ENCODE assay signal across 24 cellular contexts in genomic region chr7:115125312-115125711, GRCh38.
"Had no signal": no experiment of that assay in that cellular context is flagged by ENCODE, and none has a peak within 500 bp of the region (broad histone marks: within the 10 kb centered on the region; RNA-seq: fewer than 3 reads in every experiment).

No MANE protein-coding gene starts in this region.

- H3K9me3 ChIP-seq: neutrophil, ovary, psoas muscle, right lobe of liver, sigmoid colon, stomach, thoracic aorta, thyroid gland, tibial nerve, upper lobe of left lung, vagina had no signal

- H3K27ac ChIP-seq: neutrophil, ovary, parathyroid adenoma, psoas muscle, right lobe of liver, sigmoid colon, stomach, thoracic aorta, thyroid gland, tibial nerve, upper lobe of left lung, vagina had no signal

- H3K36me3 ChIP-seq: neutrophil, ovary, right lobe of liver, sigmoid colon, stomach, thoracic aorta, thyroid gland, tibial nerve, upper lobe of left lung, vagina had no signal

- DNase-seq: naive thymus-derived CD4-positive, alpha-beta T cell; natural killer cell; nucleus accumbens; ovary; posterior cingulate gyrus; psoas muscle; right lobe of liver; sigmoid colon; small intestine; stimulated activated CD4-positive, alpha-beta T cell treated with anti-CD3 and anti-CD28 coated beads, Interleukin-15, amount 100 ng/mL, for 24 hours; stimulated activated CD4-positive, alpha-beta T cell treated with anti-CD3 and anti-CD28 coated beads, Interleukin-2, amount 100 ng/mL, for 24 hours; stimulated activated CD4-positive, alpha-beta T cell treated with anti-CD3 and anti-CD28 coated beads, Interleukin-2, amount 100 ng/mL, for 48 hours; stimulated activated CD4-positive, alpha-beta T cell treated with anti-CD3 and anti-CD28 coated beads, Interleukin-4, amount 100 ng/mL, for 24 hours; stimulated activated naive B cell treated with anti-CD40 and anti-IgM and Interleukin-4, amounts not matched to agents 10 μg/mL and 1 μg/mL and 100 μg/mL, for 72 hours; stimulated activated naive CD4-positive, alpha-beta T cell treated with Interleukin-2 at 50 U/mL for 16 hours; stomach; upper lobe of left lung had no signal

- H3K27me3 ChIP-seq: neutrophil, ovary, right lobe of liver, sigmoid colon, stomach, thyroid gland, tibial nerve, upper lobe of left lung, vagina had no signal

- H3K79me2 ChIP-seq: parathyroid adenoma had no signal

- ATAC-seq: naive thymus-derived CD4-positive, alpha-beta T cell; natural killer cell; psoas muscle; stimulated activated effector memory CD8-positive, alpha-beta T cell treated with anti-CD3 and anti-CD28 coated beads, Interleukin-12 subunit alpha, Interleukin-12 subunit beta, amount 100 ng/mL, for 72 hours; stimulated activated naive B cell treated with anti-CD40 and anti-IgM and Interleukin-4, amounts not matched to agents 10 μg/mL and 1 μg/mL and 100 μg/mL, for 72 hours had no signal

- H3K4me3 ChIP-seq: ovary, psoas muscle, right lobe of liver, sigmoid colon, stomach, thoracic aorta, thyroid gland, tibial nerve, upper lobe of left lung, vagina had no signal

- H3K9ac ChIP-seq: parathyroid adenoma had no signal

- H3K4me1 ChIP-seq: parathyroid adenoma, psoas muscle, right lobe of liver, thyroid gland, tibial nerve, vagina had no signal
